Comparison of ENCODE assay signal across 8 cellular contexts in the genomic region with DNA sequence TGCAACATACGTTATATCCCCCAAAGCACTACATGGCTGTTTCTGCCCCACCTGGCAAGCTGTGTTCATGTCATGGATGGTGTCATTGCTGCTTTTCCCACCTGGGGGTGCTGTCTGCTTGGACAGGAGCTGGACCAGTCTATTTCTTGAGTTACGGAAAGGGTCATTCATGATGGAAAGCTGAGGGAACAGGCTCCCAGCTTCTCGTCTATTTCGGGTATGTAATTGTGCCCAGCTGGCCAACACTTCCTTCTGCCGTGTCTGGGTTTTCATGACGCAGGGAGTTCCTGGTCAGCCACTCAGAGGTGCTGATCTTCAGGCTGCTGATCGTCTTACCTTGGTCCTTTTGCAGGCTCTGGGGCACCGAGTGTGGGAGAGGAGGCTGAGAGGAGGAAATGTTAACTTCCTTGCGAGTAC. TPM values are rescaled to one million over a fixed set of nuclear protein-coding genes. Genes with fewer than 3 reads are reported as not detected.
DNase-seq lines count a peak whose midpoint lies in the region; ATAC-seq and TF ChIP-seq lines count a peak whose summit lies in the region.

No MANE protein-coding gene starts in this region.

- no peaks in the 10 kb centered on the region for H3K9me3 ChIP-seq in left ventricle myocardium inferior (replicated peaks)
- no peaks in the 10 kb centered on the region for H3K9me3 ChIP-seq in skeletal muscle tissue (ENCODE audit: control insufficient read depth in 3 of 3, low read length in 3 of 3)

- TF ChIP-seq CTCF in WTC11 (IDR thresholded peaks at IDR 0.05): peak; percentile 65
- TF ChIP-seq CTCF in left ventricle myocardium inferior (IDR thresholded peaks at IDR 0.05; ENCODE audit: borderline replicate concordance): peak; percentile 74

- H3K27ac ChIP-seq in left ventricle myocardium inferior (replicated peaks) (no peak overlapping the region), skeletal muscle tissue (ENCODE audit: low read depth, low read length) (peak overlapping the region; percentile 50)

- no peak overlapping the region for H3K9ac ChIP-seq in skeletal muscle tissue (ENCODE audit: low read depth in 1 of 3, low read length in 3 of 3)

- intact Hi-C loops in left ventricle myocardium inferior (cut with micrococcal nuclease): no loop called here

- H3K27me3 ChIP-seq in left ventricle myocardium inferior (ENCODE audit: low read depth): no peaks in the 10 kb centered on the region
- H3K27me3 ChIP-seq in skeletal muscle tissue (ENCODE audit: control insufficient read depth in 3 of 3, insufficient read depth in 3 of 3, low read length in 3 of 3): no peaks in the 10 kb centered on the region

- CTCF ChIA-PET in WTC11 (lab: Charles Lee): interaction anchor here (0.6 to 2.8 kb wide), 47 partner anchors 8 to 437 kb away, joined by 3 to 36 read pairs (median 4); a partner anchor contains a TSS

- H3K9me3 Mint-ChIP-seq in WTC11: peaks cover 6% of the 10 kb centered on the region

- no peaks in the 10 kb centered on the region for H3K27me3 Mint-ChIP-seq in WTC11 (ENCODE audit: low read depth)

- H3K36me3 Mint-ChIP-seq in WTC11: no peaks in the 10 kb centered on the region

- DNase-seq in EH (ENCODE audit: low read depth) (peak; percentile 47), HuH-7.5 (ENCODE audit: low spot score) (peak; percentile 34), WTC11 (ENCODE audit: low spot score) (peak; percentile 79), left ventricle myocardium inferior (peak; percentile 38), GM19240 (ENCODE audit: insufficient read length, low spot score) (no peak), NCI-H128 (lab: John Stamatoyannopoulos, UW; ENCODE audit: unreplicated experiment) (no peak)
- no peak for DNase-seq in activated CD8-positive, alpha-beta memory T cell treated with anti-CD3 and anti-CD28 coated beads, Interleukin-2, amount 50 U/mL, for 48 hours

- POLR2A ChIA-PET in WTC11 (lab: Charles Lee): no interaction called here

- H3K27ac Mint-ChIP-seq in WTC11: no peak overlapping the region

- peak; percentile 80 for ATAC-seq in WTC11

- H3K36me3 ChIP-seq in left ventricle myocardium inferior: no peaks in the 10 kb centered on the region
- peaks cover 0 to 3% (median 0%) of the 10 kb centered on the region in 3 donors for H3K36me3 ChIP-seq in skeletal muscle tissue (ENCODE audit: control insufficient read depth in 3 of 3, insufficient read depth in 3 of 3, low read length in 3 of 3)

- H3K4me1 ChIP-seq in left ventricle myocardium inferior (peaks cover 6% of the 10 kb centered on the region), skeletal muscle tissue (ENCODE audit: control insufficient read depth in 3 of 3, insufficient read depth in 3 of 3, low read length in 3 of 3) (peaks cover 13 to 40% (median 29%) of the 10 kb centered on the region in 3 donors)

- peaks cover 8% of the 10 kb centered on the region for H3K4me1 Mint-ChIP-seq in WTC11

- H3K4me3 ChIP-seq in left ventricle myocardium inferior (no peak overlapping the region), skeletal muscle tissue (ENCODE audit: low read length in 3 of 3) (peak overlapping the region in 2 of 3 donors; percentile 7 to 41)

- H3K4me3 Mint-ChIP-seq in WTC11: no peak overlapping the region

TF ChIP-seq in WTC11, 78 proteins besides CTCF, POLR2A, EP300 and RAD21:
- TF ChIP-seq, protein P1, sequence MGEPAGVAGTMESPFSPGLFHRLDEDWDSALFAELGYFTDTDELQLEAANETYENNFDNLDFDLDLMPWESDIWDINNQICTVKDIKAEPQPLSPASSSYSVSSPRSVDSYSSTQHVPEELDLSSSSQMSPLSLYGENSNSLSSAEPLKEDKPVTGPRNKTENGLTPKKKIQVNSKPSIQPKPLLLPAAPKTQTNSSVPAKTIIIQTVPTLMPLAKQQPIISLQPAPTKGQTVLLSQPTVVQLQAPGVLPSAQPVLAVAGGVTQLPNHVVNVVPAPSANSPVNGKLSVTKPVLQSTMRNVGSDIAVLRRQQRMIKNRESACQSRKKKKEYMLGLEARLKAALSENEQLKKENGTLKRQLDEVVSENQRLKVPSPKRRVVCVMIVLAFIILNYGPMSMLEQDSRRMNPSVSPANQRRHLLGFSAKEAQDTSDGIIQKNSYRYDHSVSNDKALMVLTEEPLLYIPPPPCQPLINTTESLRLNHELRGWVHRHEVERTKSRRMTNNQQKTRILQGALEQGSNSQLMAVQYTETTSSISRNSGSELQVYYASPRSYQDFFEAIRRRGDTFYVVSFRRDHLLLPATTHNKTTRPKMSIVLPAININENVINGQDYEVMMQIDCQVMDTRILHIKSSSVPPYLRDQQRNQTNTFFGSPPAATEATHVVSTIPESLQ (CRISPR knock-in tag; IDR thresholded peaks at IDR 0.05): no peak
- TF ChIP-seq CREM (CRISPR knock-in tag; IDR thresholded peaks at IDR 0.05) (no peak), SP1 (CRISPR knock-in tag; conservative IDR thresholded peaks at IDR 0.05) (no peak), ZNF416 (CRISPR knock-in tag; IDR thresholded peaks at IDR 0.05) (no peak)
- TF ChIP-seq, protein P2, sequence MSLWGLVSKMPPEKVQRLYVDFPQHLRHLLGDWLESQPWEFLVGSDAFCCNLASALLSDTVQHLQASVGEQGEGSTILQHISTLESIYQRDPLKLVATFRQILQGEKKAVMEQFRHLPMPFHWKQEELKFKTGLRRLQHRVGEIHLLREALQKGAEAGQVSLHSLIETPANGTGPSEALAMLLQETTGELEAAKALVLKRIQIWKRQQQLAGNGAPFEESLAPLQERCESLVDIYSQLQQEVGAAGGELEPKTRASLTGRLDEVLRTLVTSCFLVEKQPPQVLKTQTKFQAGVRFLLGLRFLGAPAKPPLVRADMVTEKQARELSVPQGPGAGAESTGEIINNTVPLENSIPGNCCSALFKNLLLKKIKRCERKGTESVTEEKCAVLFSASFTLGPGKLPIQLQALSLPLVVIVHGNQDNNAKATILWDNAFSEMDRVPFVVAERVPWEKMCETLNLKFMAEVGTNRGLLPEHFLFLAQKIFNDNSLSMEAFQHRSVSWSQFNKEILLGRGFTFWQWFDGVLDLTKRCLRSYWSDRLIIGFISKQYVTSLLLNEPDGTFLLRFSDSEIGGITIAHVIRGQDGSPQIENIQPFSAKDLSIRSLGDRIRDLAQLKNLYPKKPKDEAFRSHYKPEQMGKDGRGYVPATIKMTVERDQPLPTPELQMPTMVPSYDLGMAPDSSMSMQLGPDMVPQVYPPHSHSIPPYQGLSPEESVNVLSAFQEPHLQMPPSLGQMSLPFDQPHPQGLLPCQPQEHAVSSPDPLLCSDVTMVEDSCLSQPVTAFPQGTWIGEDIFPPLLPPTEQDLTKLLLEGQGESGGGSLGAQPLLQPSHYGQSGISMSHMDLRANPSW (CRISPR knock-in tag; conservative IDR thresholded peaks at IDR 0.05; ENCODE audit: low read depth): no peak
- TF ChIP-seq, protein P3, sequence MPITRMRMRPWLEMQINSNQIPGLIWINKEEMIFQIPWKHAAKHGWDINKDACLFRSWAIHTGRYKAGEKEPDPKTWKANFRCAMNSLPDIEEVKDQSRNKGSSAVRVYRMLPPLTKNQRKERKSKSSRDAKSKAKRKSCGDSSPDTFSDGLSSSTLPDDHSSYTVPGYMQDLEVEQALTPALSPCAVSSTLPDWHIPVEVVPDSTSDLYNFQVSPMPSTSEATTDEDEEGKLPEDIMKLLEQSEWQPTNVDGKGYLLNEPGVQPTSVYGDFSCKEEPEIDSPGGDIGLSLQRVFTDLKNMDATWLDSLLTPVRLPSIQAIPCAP (CRISPR knock-in tag; IDR thresholded peaks at IDR 0.05): no peak

RNA-seq across cellular contexts. Expression of a gene that starts 8.6 kb away (rescaled TPM):
- not detected in 3 replicates for total RNA-seq in WTC11 (2021)
- total RNA-seq in left ventricle myocardium inferior: not detected
- total RNA-seq in skeletal muscle tissue: not detected

Comparison
In these comparisons a context has a peak if more than half of its experiments do, and no peak if none do; other contexts are left out.
1. DNase-seq: peak in EH (single experiment), HuH-7.5 (single experiment), WTC11 (single experiment) and left ventricle myocardium inferior (single experiment); none in GM19240 (single experiment), NCI-H128 (single experiment) and activated CD8-positive, alpha-beta memory T cell treated with anti-CD3 and anti-CD28 coated beads, Interleukin-2, amount 50 U/mL, for 48 hours (single experiment).